Comparison of ENCODE assay signal across 14 cellular contexts in the genomic region with DNA sequence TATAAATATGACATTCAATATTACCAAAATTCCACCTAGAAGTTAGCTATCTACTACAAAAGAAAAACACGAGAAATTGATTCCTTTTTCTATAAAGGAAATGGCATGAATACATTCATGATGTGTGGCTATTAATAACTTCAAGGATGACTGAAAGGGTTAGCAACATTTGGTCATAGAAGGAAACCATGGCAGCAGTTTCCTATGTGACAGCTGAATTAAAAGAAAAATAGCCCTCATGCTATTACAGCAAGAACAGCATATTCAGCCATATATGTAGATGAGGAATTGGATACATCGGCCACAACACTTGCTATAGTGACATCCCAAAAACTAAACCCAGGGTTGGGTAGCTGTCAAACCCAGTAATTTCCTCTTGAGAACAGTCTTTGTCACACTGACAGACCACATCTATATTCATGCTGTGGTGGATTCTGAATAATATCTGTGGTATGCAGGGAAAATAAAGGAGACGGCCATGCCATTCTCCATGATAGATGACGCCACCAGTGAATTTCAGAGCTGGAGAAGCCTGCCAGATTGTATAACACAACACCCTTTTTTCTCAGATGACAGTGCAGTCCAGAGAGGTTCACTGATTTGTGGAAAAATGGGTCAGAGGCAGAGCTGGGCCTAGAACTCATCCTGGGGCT. TPM values are rescaled to one million over a fixed set of nuclear protein-coding genes. Genes with fewer than 3 reads are reported as not detected.
DNase-seq lines count a peak whose midpoint lies in the region; ATAC-seq and TF ChIP-seq lines count a peak whose summit lies in the region.
"Had no signal": no experiment of that assay in that cellular context is flagged by ENCODE, and none has a peak within 500 bp of the region (broad histone marks: within the 10 kb centered on the region; RNA-seq: fewer than 3 reads in every experiment).

No MANE protein-coding gene starts in this region.

- H4K5ac ChIP-seq in IMR-90 (ENCODE audit: low read depth, low read length), result no peak overlapping the region; the same call in 1 of the 2 replicates

- H3K4me3 Mint-ChIP-seq in activated T-helper 17 cell treated with anti-CD3 and anti-CD28 coated beads, Interleukin-2, amount 50 U/mL, for 72 hours, result no peak overlapping the region
- no peak overlapping the region for H3K4me3 Mint-ChIP-seq in activated T-cell treated with anti-CD3 and anti-CD28 coated beads, Interleukin-2, amount 50 U/mL, for 72 hours
- H3K4me3 Mint-ChIP-seq: H9; neural crest cell; stimulated activated memory B cell treated with anti-CD40 and anti-IgM and Interleukin-4, amounts not matched to agents 10 μg/mL and 1 μg/mL and 100 μg/mL, for 72 hours had no signal

- H2AK5ac ChIP-seq in IMR-90 (ENCODE audit: low read depth, low read length), result no peak overlapping the region; the same call in 1 of the 2 replicates

- no TSS peak for BruUV-seq in IMR-90 (replicated peaks; lab: Mats Ljungman, UMichigan)

- H3K27me3 Mint-ChIP-seq in activated T-helper 17 cell treated with anti-CD3 and anti-CD28 coated beads, Interleukin-2, amount 50 U/mL, for 72 hours, result no peaks in the 10 kb centered on the region
- peaks cover 4% of the 10 kb centered on the region for H3K27me3 Mint-ChIP-seq in activated T-cell treated with anti-CD3 and anti-CD28 coated beads, Interleukin-2, amount 50 U/mL, for 72 hours (ENCODE audit: low read depth)
- H3K27me3 Mint-ChIP-seq: stimulated activated memory B cell treated with anti-CD40 and anti-IgM and Interleukin-4, amounts not matched to agents 10 μg/mL and 1 μg/mL and 100 μg/mL, for 72 hours had no signal

- no peaks in the 10 kb centered on the region for H3K4me1 Mint-ChIP-seq in activated T-helper 17 cell treated with anti-CD3 and anti-CD28 coated beads, Interleukin-2, amount 50 U/mL, for 72 hours
- H3K4me1 Mint-ChIP-seq in activated T-cell treated with anti-CD3 and anti-CD28 coated beads, Interleukin-2, amount 50 U/mL, for 72 hours (ENCODE audit: low read depth), result peaks cover 5% of the 10 kb centered on the region
- H3K4me1 Mint-ChIP-seq: neural crest cell; stimulated activated memory B cell treated with anti-CD40 and anti-IgM and Interleukin-4, amounts not matched to agents 10 μg/mL and 1 μg/mL and 100 μg/mL, for 72 hours had no signal

- peaks cover 18% of the 10 kb centered on the region for H3K4me1 ChIP-seq in IMR-90 (ENCODE audit: control insufficient read depth, insufficient read depth, low read length)

- POLR2A ChIA-PET in IMR-90 (lab: Charles Lee; ENCODE audit: unreplicated experiment), result no interaction called here

- H2AK9ac ChIP-seq in IMR-90 (replicated peaks; ENCODE audit: low read depth, low read length, poor library complexity), result no peak overlapping the region

- peak overlapping the region; percentile 47; the same call in 1 of the 3 replicates for H2BK15ac ChIP-seq in IMR-90 (ENCODE audit: low read depth, low read length)

- no peak overlapping the region for H3K4me3 ChIP-seq in IMR-90 (ENCODE audit: insufficient read depth, low read depth, low read length)
- no peak overlapping the region for H3K4me3 ChIP-seq in choroid plexus epithelial cell (ENCODE audit: low read depth, low read length)

- H3K18ac ChIP-seq in IMR-90 (ENCODE audit: low read depth, low read length), result peak overlapping the region; percentile 42; the same call in 1 of the 2 replicates

- no peaks in the 10 kb centered on the region for H3K9me3 ChIP-seq in IMR-90 (ENCODE audit: control insufficient read depth, insufficient read depth, low read length)

- H3K79me1 ChIP-seq in IMR-90 (ENCODE audit: low read depth in 1 of 2, low read length in 2 of 2), result peaks cover 0 to 6% of the 10 kb centered on the region in 2 experiments; a peak in 2 of 4 replicates

- no peaks in the 10 kb centered on the region for H3K9me3 Mint-ChIP-seq in activated T-helper 17 cell treated with anti-CD3 and anti-CD28 coated beads, Interleukin-2, amount 50 U/mL, for 72 hours
- H3K9me3 Mint-ChIP-seq in activated T-cell treated with anti-CD3 and anti-CD28 coated beads, Interleukin-2, amount 50 U/mL, for 72 hours, result no peaks in the 10 kb centered on the region
- H3K9me3 Mint-ChIP-seq: H9; neural crest cell; stimulated activated memory B cell treated with anti-CD40 and anti-IgM and Interleukin-4, amounts not matched to agents 10 μg/mL and 1 μg/mL and 100 μg/mL, for 72 hours had no signal

- no peak overlapping the region for H3K56ac ChIP-seq in IMR-90 (ENCODE audit: extremely low read depth, insufficient read depth, low read length)

- H2AFZ ChIP-seq in IMR-90 (replicated peaks; ENCODE audit: low read length, poor library complexity), result peak overlapping the region; percentile 68

- TF ChIP-seq CTCF in IMR-90 (conservative IDR thresholded peaks at IDR 0.05; ENCODE audit: low read depth, low read length) (no peak), choroid plexus epithelial cell (conservative IDR thresholded peaks at IDR 0.05; ENCODE audit: low read depth, low read length) (no peak)

- intact Hi-C loops in IMR-90 (cut with micrococcal nuclease), result no loop called here

- DNase-seq in AG08396 (ENCODE audit: low spot score) (peak; percentile 34), IMR-90 (peak; percentile 87), choroid plexus epithelial cell (ENCODE audit: low read depth) (peak; percentile 93), lung microvascular endothelial cell (ENCODE audit: low read depth in 2 of 2) (peak; percentile 25 to 84)
- DNase-seq in activated T-cell treated with anti-CD3 and anti-CD28 coated beads, Interleukin-2, amount 50 U/mL, for 72 hours, result no peak
- DNase-seq: activated effector memory CD4-positive, alpha-beta T cell treated with anti-CD3 and anti-CD28 coated beads, Interleukin-2, amount 50 U/mL, for 16 hours; H9; NCI-H510A; SHP77 had no signal

- no peak overlapping the region for H3K9ac ChIP-seq in IMR-90 (ENCODE audit: low read depth, low read length)

- peak overlapping the region in 1 of 2 experiments; percentile 29; a peak in 2 of 4 replicates for H4K8ac ChIP-seq in IMR-90 (ENCODE audit: low read depth in 2 of 2, low read length in 2 of 2)

- dilution Hi-C loops in IMR-90 (cut with HindIII; ENCODE audit: low sequenced_read_pairs, unreplicated experiment), result no loop called here

- H2BK5ac ChIP-seq in IMR-90 (ENCODE audit: low read depth, low read length, poor library complexity, severe bottlenecking), result peak overlapping the region; percentile 88

- ATAC-seq in IMR-90 (ENCODE audit: low read depth) (peak; percentile 65), GM21390 (IDR thresholded peaks at IDR 0.05; ENCODE audit: unreplicated experiment) (no peak), GM21526 (IDR thresholded peaks at IDR 0.05; ENCODE audit: low FRiP score, unreplicated experiment) (no peak)
- no peak for ATAC-seq in activated T-helper 17 cell treated with anti-CD3 and anti-CD28 coated beads, Interleukin-2, amount 50 U/mL, for 72 hours (replicated peaks)
- no peak for ATAC-seq in activated T-cell treated with anti-CD3 and anti-CD28 coated beads, Interleukin-2, amount 50 U/mL, for 72 hours (replicated peaks in 1 of 2)
- ATAC-seq: stimulated activated memory B cell treated with anti-CD40 and anti-IgM and Interleukin-4, amounts not matched to agents 10 μg/mL and 1 μg/mL and 100 μg/mL, for 72 hours had no signal

- H3K27me3 ChIP-seq in IMR-90 (ENCODE audit: control insufficient read depth, insufficient read depth, low read length), result no peaks in the 10 kb centered on the region

- WGBS in IMR-90 (ENCODE audit: extremely low coverage in 2 of 2, insufficient read length in 1 of 2), 2 experiments, result no CpG with 5 or more reads among the region's 4 CpGs

- peak overlapping the region; percentile 69 for H2BK20ac ChIP-seq in IMR-90 (ENCODE audit: low read depth, low read length)

- H3K9me1 ChIP-seq in IMR-90 (ENCODE audit: insufficient read depth, low read length), result peaks cover 32% of the 10 kb centered on the region

- CTCF ChIA-PET in IMR-90 (lab: Yijun Ruan, JAX), result interaction anchor here (1.0 kb wide), 1 partner anchor 895 kb away, joined by 3 read pairs; no protein-coding TSS in a partner anchor

- H4K91ac ChIP-seq in IMR-90 (ENCODE audit: insufficient read depth, low read depth, low read length), result peak overlapping the region; percentile 39

- no peaks in the 10 kb centered on the region for H4K20me1 ChIP-seq in IMR-90 (ENCODE audit: insufficient read depth, low read length)

- 0 out of 2 replicates have a peak overlapping the region, but pooled peaks have one; percentile 10 for H3K23ac ChIP-seq in IMR-90 (ENCODE audit: low read depth, low read length)

- H3K36me3 ChIP-seq in IMR-90 (ENCODE audit: control insufficient read depth, insufficient read depth, low read length), result no peaks in the 10 kb centered on the region

- peak overlapping the region; percentile 14; the same call in 1 of the 2 replicates for H3K4me2 ChIP-seq in IMR-90 (ENCODE audit: low read depth, low read length)

- peak overlapping the region; percentile 65 for H3K4ac ChIP-seq in IMR-90 (ENCODE audit: low read depth, low read length)

- 0 out of 2 replicates have a peak overlapping the region, but pooled peaks have one; percentile 9 for H3K27ac ChIP-seq in IMR-90 (ENCODE audit: insufficient read depth, low read length)

- TF ChIP-seq RAD21 in IMR-90 (IDR thresholded peaks at IDR 0.05; ENCODE audit: low read length), result no peak

- no peak for TF ChIP-seq POLR2A in IMR-90 (IDR thresholded peaks at IDR 0.05; ENCODE audit: low read depth, low read length)

- no peaks in the 10 kb centered on the region for H3K36me3 Mint-ChIP-seq in activated T-helper 17 cell treated with anti-CD3 and anti-CD28 coated beads, Interleukin-2, amount 50 U/mL, for 72 hours (ENCODE audit: low read depth)
- H3K36me3 Mint-ChIP-seq in activated T-cell treated with anti-CD3 and anti-CD28 coated beads, Interleukin-2, amount 50 U/mL, for 72 hours (ENCODE audit: insufficient read depth in 2 of 2), result no peaks in the 10 kb centered on the region

- peak overlapping the region; percentile 85 for H2BK120ac ChIP-seq in IMR-90 (ENCODE audit: low read depth, low read length)

- H3K27ac Mint-ChIP-seq in activated T-helper 17 cell treated with anti-CD3 and anti-CD28 coated beads, Interleukin-2, amount 50 U/mL, for 72 hours, result no peak overlapping the region
- H3K27ac Mint-ChIP-seq in activated T-cell treated with anti-CD3 and anti-CD28 coated beads, Interleukin-2, amount 50 U/mL, for 72 hours, result no peak overlapping the region
- H3K27ac Mint-ChIP-seq: H9; stimulated activated memory B cell treated with anti-CD40 and anti-IgM and Interleukin-4, amounts not matched to agents 10 μg/mL and 1 μg/mL and 100 μg/mL, for 72 hours had no signal

- peak overlapping the region; percentile 46; the same call in 1 of the 2 replicates for H3K14ac ChIP-seq in IMR-90 (replicated peaks; ENCODE audit: low read depth, low read length)

- in situ Hi-C loops in IMR-90 (cut with MboI; ENCODE audit: low sequenced_read_pairs), result no loop called here

RNA-seq across cellular contexts. Expression of a gene that starts 32.5 kb away (rescaled TPM):
- total RNA-seq in IMR-90 (2012; rRNA removed) (2.2 and 6.1 TPM in 2 replicates), lung microvascular endothelial cell (1.8 and 2.2 TPM in 2 replicates)
- 4.9 and 5.3 TPM in 2 replicates for polyA plus RNA-seq in IMR-90 (2012; rRNA removed)
- 0.58 and 1.8 TPM in 2 replicates for polyA plus RNA-seq in IMR-90 (2012; cell fraction: cytosol; rRNA removed)
- polyA plus RNA-seq in IMR-90 (2012; cell fraction: nucleus; rRNA removed; ENCODE audit: low replicate concordance), result 0.21 and 1.6 TPM in 2 replicates
- total RNA-seq in activated T-helper 17 cell treated with anti-CD3 and anti-CD28 coated beads, Interleukin-2, amount 50 U/mL, for 72 hours, result 1 to 10 TPM; 5.5 to 9.4 TPM
- 10 to 100 TPM; 12.8 to 13.7 TPM for total RNA-seq in activated T-cell treated with anti-CD3 and anti-CD28 coated beads, Interleukin-2, amount 50 U/mL, for 72 hours

RNA-seq across cellular contexts. Expression of a gene that starts 33.7 kb away (rescaled TPM):
- total RNA-seq in IMR-90 (2012; rRNA removed) (39.2 and 53.1 TPM in 2 replicates), lung microvascular endothelial cell (7.9 and 13.1 TPM in 2 replicates)
- polyA plus RNA-seq in IMR-90 (2012; rRNA removed), result 21.6 and 23.3 TPM in 2 replicates
- 9.7 and 13.0 TPM in 2 replicates for polyA plus RNA-seq in IMR-90 (2012; cell fraction: cytosol; rRNA removed)
- polyA plus RNA-seq in IMR-90 (2012; cell fraction: nucleus; rRNA removed; ENCODE audit: low replicate concordance), result 7.1 and 28.5 TPM in 2 replicates
- 10 to 100 TPM; 82.8 to 98.3 TPM for total RNA-seq in activated T-helper 17 cell treated with anti-CD3 and anti-CD28 coated beads, Interleukin-2, amount 50 U/mL, for 72 hours
- total RNA-seq in activated T-cell treated with anti-CD3 and anti-CD28 coated beads, Interleukin-2, amount 50 U/mL, for 72 hours, result 10 to 100 TPM; 98.4 to 99.1 TPM

Comparison
In these comparisons a context has a peak if more than half of its experiments do, and no peak if none do; other contexts are left out.
1. DNase-seq: peak in AG08396 (single experiment), IMR-90 (single experiment), choroid plexus epithelial cell (single experiment) and lung microvascular endothelial cell (2 of 2); none in activated T-cell treated with anti-CD3 and anti-CD28 coated beads, Interleukin-2, amount 50 U/mL, for 72 hours (0 of 2).